Comparison of ENCODE assay signal across 1 cellular context in genomic region chr20:3209946-3210317, GRCh38.
A peak's percentile ranks its signal among the peaks of the same experiment; 100 is the strongest.
TF ChIP-seq lines count a peak whose summit lies in the region.

No MANE protein-coding gene starts in this region.

TF ChIP-seq in HepG2, 621 proteins besides CTCF, POLR2A, EP300 and RAD21 (continued from another document):
- TF ChIP-seq ZBTB7A (CRISPR knock-in tag; IDR thresholded peaks at IDR 0.05) (peak; percentile 24; the same call in 1 of the 2 replicates), PRDM10 (CRISPR knock-in tag; IDR thresholded peaks at IDR 0.05; ENCODE audit: low read depth) (no peak), ZNF772 (CRISPR knock-in tag; IDR thresholded peaks at IDR 0.05) (peak; percentile 43), MXD1 (CRISPR knock-in tag; IDR thresholded peaks at IDR 0.05) (no peak), MLLT10 (CRISPR knock-in tag; IDR thresholded peaks at IDR 0.05) (no peak), TP53 (CRISPR knock-in tag; conservative IDR thresholded peaks at IDR 0.05) (no peak), THAP7 (CRISPR knock-in tag; IDR thresholded peaks at IDR 0.05) (no peak; the same call in 1 of the 2 replicates), ZNF292 (CRISPR knock-in tag; IDR thresholded peaks at IDR 0.05; ENCODE audit: borderline replicate concordance, low read depth) (peak; percentile 43; the same call in 1 of the 2 replicates), GTF3A (CRISPR knock-in tag; conservative IDR thresholded peaks at IDR 0.05) (no peak), ZC3H13 (CRISPR knock-in tag; IDR thresholded peaks at IDR 0.05) (0 out of 2 replicates have a peak, but pooled peaks have one; percentile 11), ZBTB20 (CRISPR knock-in tag; IDR thresholded peaks at IDR 0.05; ENCODE audit: borderline replicate concordance, low read depth) (peak; percentile 14; the same call in 1 of the 2 replicates), ZNF33A (CRISPR knock-in tag; IDR thresholded peaks at IDR 0.05; ENCODE audit: borderline replicate concordance) (no peak), NR2F1 (CRISPR knock-in tag; IDR thresholded peaks at IDR 0.05) (0 out of 4 replicates have a peak, but pooled peaks of 1 of the 2 experiments have one; percentile 7), ZBTB21 (CRISPR knock-in tag; IDR thresholded peaks at IDR 0.05) (no peak), PAWR (CRISPR knock-in tag; IDR thresholded peaks at IDR 0.05; ENCODE audit: borderline replicate concordance) (0 out of 2 replicates have a peak, but pooled peaks have one; percentile 2), CHD2 (IDR thresholded peaks at IDR 0.05; ENCODE audit: low read depth, low read length) (no peak), KLF16 (CRISPR knock-in tag; IDR thresholded peaks at IDR 0.05) (0 out of 4 replicates have a peak, but pooled peaks of 1 of the 2 experiments have one; percentile 37), GZF1 (CRISPR knock-in tag; IDR thresholded peaks at IDR 0.05) (0 out of 2 replicates have a peak, but pooled peaks have one; percentile 3), PRDM4 (CRISPR knock-in tag; IDR thresholded peaks at IDR 0.05; ENCODE audit: borderline replicate concordance) (peak; percentile 66; the same call in 1 of the 2 replicates), FOXJ3 (CRISPR knock-in tag; IDR thresholded peaks at IDR 0.05; ENCODE audit: borderline replicate concordance) (no peak), HINFP (CRISPR knock-in tag; IDR thresholded peaks at IDR 0.05; ENCODE audit: low read depth) (peak; percentile 12; the same call in 1 of the 2 replicates), KLF11 (CRISPR knock-in tag; IDR thresholded peaks at IDR 0.05) (no peak), PHF21A (CRISPR knock-in tag; IDR thresholded peaks at IDR 0.05) (no peak), HOXA5 (CRISPR knock-in tag; IDR thresholded peaks at IDR 0.05) (no peak), JUN (CRISPR knock-in tag; IDR thresholded peaks at IDR 0.05) (no peak), ZNF773 (CRISPR knock-in tag; IDR thresholded peaks at IDR 0.05; ENCODE audit: borderline replicate concordance) (no peak; the same call in 1 of the 2 replicates), ZNF335 (CRISPR knock-in tag; IDR thresholded peaks at IDR 0.05) (no peak), NR2F2 (IDR thresholded peaks at IDR 0.05; ENCODE audit: borderline replicate concordance, low read depth) (0 out of 2 replicates have a peak, but pooled peaks have one; percentile 3), STAT5B (CRISPR knock-in tag; IDR thresholded peaks at IDR 0.05) (peak; percentile 86; the same call in 1 of the 2 replicates), HOXA7 (CRISPR knock-in tag; IDR thresholded peaks at IDR 0.05) (no peak), CBX1 (IDR thresholded peaks at IDR 0.05; ENCODE audit: low read depth) (no peak), ZFP36L2 (CRISPR knock-in tag; IDR thresholded peaks at IDR 0.05) (0 out of 2 replicates have a peak, but pooled peaks have one; percentile 27), ZBTB34 (CRISPR knock-in tag; IDR thresholded peaks at IDR 0.05) (no peak), ZBTB2 (CRISPR knock-in tag; IDR thresholded peaks at IDR 0.05; ENCODE audit: low read depth) (no peak), NBN (conservative IDR thresholded peaks at IDR 0.05) (no peak), USF2 (IDR thresholded peaks at IDR 0.05; ENCODE audit: low read depth, low read length) (no peak), USF2 (CRISPR knock-in tag; IDR thresholded peaks at IDR 0.05; ENCODE audit: borderline replicate concordance) (no peak), ZNF841 (CRISPR knock-in tag; IDR thresholded peaks at IDR 0.05; ENCODE audit: borderline replicate concordance) (no peak), NFYB (CRISPR knock-in tag; IDR thresholded peaks at IDR 0.05) (no peak)
